10 cellular contexts compared by ENCODE assay signal in the genomic region with DNA sequence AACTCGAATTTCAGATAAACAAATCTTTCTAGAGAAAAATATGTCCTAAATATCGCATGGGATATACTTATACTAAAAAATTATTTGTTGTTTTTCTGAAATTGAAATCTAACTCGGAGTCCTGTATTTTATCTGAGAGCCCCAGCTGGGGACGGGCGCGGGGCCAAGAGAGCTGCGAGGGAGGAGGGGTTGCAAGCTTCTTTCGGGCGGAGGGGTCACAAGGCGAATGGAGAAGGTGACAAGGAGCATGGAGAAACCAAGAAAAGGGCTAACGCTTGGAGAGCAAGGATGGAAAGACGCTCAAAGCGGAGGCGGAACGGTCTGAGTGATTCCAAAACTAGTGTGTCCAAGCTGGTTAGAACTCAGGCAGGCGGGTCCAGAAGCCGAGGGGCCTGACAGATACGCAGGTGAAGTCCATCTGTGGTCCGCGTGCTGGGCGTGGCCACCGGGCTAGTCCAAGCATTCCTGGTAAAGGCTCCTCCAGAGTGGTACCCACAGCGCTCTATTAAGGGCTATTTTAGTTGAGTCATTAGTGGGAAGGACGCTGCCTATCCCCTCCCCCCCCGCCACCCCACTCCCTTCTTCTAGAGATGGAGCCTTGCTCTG. TPM values are rescaled to one million over a fixed set of nuclear protein-coding genes. Genes with fewer than 3 reads are reported as not detected.
DNase-seq lines count a peak whose midpoint lies in the region; TF ChIP-seq lines count a peak whose summit lies in the region.
"Had no signal": no experiment of that assay in that cellular context is flagged by ENCODE, and none has a peak within 500 bp of the region (broad histone marks: within the 10 kb centered on the region; RNA-seq: fewer than 3 reads in every experiment).

No MANE protein-coding gene starts in this region.

- no peaks in the 10 kb centered on the region for H3K36me3 ChIP-seq in Peyer's patch
- H3K36me3 ChIP-seq in esophagus squamous epithelium = no peaks in the 10 kb centered on the region
- H3K36me3 ChIP-seq in rectal smooth muscle tissue (ENCODE audit: control insufficient read depth, insufficient read depth, low read length) = no peaks in the 10 kb centered on the region

- H3K4me3 ChIP-seq in Peyer's patch (peak overlapping the region in 3 of 4 donors; percentile 34 to 42 (median 37)), esophagus squamous epithelium (peak overlapping the region in 3 of 4 donors; percentile 29 to 51 (median 38)), rectal smooth muscle tissue (ENCODE audit: low read length) (peak overlapping the region; percentile 23)
- H3K4me3 ChIP-seq: mucosa of descending colon had no signal

- no peaks in the 10 kb centered on the region for H3K9me3 ChIP-seq in Peyer's patch
- H3K9me3 ChIP-seq in esophagus squamous epithelium = no peaks in the 10 kb centered on the region
- H3K9me3 ChIP-seq: mucosa of descending colon had no signal

- WGBS in esophagus squamous epithelium, 2 donors = 19 to 21% methylated on average over 23 to 24 of the region's 25 CpGs

- H3K27me3 ChIP-seq in Peyer's patch (peaks cover 0 to 17% of the 10 kb centered on the region in 2 donors), esophagus squamous epithelium (peaks cover 10 to 65% (median 16%) of the 10 kb centered on the region in 4 donors), rectal smooth muscle tissue (ENCODE audit: control insufficient read depth, insufficient read depth, low read length) (peaks cover 20% of the 10 kb centered on the region)

- DNase-seq in NCI-H748 (lab: John Stamatoyannopoulos, UW; ENCODE audit: unreplicated experiment) (peak; percentile 52), NCI-H748 treated with DMSO at 0.1 percent for 48 hours (lab: John Stamatoyannopoulos, UW) (no peak), Peyer's patch (no peak), esophagus squamous epithelium (lab: John Stamatoyannopoulos, UW) (no peak), MV-4-11 (lab: John Stamatoyannopoulos, UW) (no peak), SIG-M5 treated with dmso at 0.1 percent for 504 hours (lab: John Stamatoyannopoulos, UW; ENCODE audit: unreplicated experiment) (no peak), NCI-H2029 (lab: John Stamatoyannopoulos, UW) (no peak)
- DNase-seq: mucosa of descending colon, NCI-H510A treated with DMSO at 0.1 percent for 48 hours had no signal

- H3K4me1 ChIP-seq in Peyer's patch = peaks cover 0 to 15% (median 4%) of the 10 kb centered on the region in 4 donors
- H3K4me1 ChIP-seq in esophagus squamous epithelium = peaks cover 4 to 28% (median 16%) of the 10 kb centered on the region in 3 donors
- no peaks in the 10 kb centered on the region for H3K4me1 ChIP-seq in rectal smooth muscle tissue (ENCODE audit: control insufficient read depth, insufficient read depth, low read length)

- TF ChIP-seq POLR2A in Peyer's patch (IDR thresholded peaks at IDR 0.05) (no peak), esophagus squamous epithelium (IDR thresholded peaks at IDR 0.05) (no peak)

- TF ChIP-seq CTCF in Peyer's patch (IDR thresholded peaks at IDR 0.05) (no peak), esophagus squamous epithelium (IDR thresholded peaks at IDR 0.05) (no peak)

- H3K9ac ChIP-seq in rectal smooth muscle tissue (ENCODE audit: low read length) = no peak overlapping the region

- intact Hi-C loops in esophagus squamous epithelium (cut with DNase I) = no loop called here

- H3K27ac ChIP-seq in Peyer's patch = no peak overlapping the region
- H3K27ac ChIP-seq in esophagus squamous epithelium = no peak overlapping the region
- H3K27ac ChIP-seq in rectal smooth muscle tissue (ENCODE audit: low read depth, low read length) = no peak overlapping the region

RNA-seq across cellular contexts. Expression of gene ZNFX1, which starts 41.5 kb away (rescaled TPM):
- total RNA-seq in Peyer's patch = 10 to 100 TPM; 33.4 to 40.3 (median 36.4) TPM
- total RNA-seq in esophagus squamous epithelium = 10 to 100 TPM; 12.8 to 25.2 (median 17.9) TPM
